ENCODE assay signal across 8 cellular contexts in the genomic region with DNA sequence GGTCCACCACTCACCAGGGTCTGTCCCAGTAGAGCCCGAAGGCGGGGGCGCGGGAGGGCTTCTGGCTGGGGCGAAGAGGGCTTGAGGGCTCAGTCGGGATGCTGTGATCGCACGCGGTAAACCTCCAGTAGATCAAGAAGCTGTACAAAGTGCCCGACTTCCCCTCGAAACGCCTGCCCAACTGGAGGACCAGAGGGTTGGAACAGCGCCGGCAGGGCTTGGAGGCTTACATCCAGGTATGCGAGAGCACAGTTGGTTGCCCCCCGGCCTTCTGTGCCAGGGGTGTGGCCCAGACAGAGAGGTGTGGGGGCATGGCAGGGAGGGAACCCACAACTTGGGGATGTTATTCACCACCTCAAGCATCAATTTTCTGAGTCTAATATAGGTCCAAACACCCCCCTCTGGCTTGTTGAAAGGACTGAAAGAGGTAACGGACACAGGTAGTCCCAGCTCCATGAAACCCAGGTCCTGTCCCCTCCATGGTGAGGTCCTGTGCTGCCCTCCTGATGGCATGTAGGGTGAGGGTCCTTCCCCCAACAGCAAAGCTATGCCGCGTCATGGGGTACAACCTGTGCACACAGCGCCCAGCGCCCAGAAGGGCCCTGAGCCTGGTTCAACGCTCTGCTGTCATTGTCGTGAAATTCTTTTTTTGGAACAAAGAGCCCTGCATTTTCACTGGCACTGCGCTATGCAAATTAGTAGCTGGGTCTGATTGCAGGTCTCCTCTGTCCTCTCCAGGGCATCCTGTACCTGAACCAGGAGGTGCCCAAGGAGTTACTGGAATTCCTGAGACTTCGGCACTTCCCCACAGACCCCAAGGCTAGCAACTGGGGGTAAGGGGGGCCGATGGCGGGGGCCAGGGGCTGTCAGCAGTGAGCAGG. TPM values are rescaled to one million over a fixed set of nuclear protein-coding genes. Genes with fewer than 3 reads are reported as not detected.
A peak's percentile ranks its signal among the peaks of the same experiment; 100 is the strongest.
DNase-seq lines count a peak whose midpoint lies in the region; ATAC-seq and TF ChIP-seq lines count a peak whose summit lies in the region.

No MANE protein-coding gene starts in this region.

- ATAC-seq in GM18511 (IDR thresholded peaks at IDR 0.05; ENCODE audit: unreplicated experiment) (peak; percentile 34), HG03342 (IDR thresholded peaks at IDR 0.05; ENCODE audit: unreplicated experiment) (peak; percentile 15), upper lobe of right lung (peak; percentile 0)

- H3K27me3 Mint-ChIP-seq in activated T-helper 1 cell treated with anti-CD3 and anti-CD28 coated beads, Interleukin-12 subunit alpha, Interleukin-12 subunit beta, Interleukin-2, Interleukin-4 antibody, amounts not matched to agents 30 ng/mL and 10 ng/mL and 1 ng/mL, durations not matched to agents 14 hours and 24 hours and 36 hours (ENCODE audit: insufficient read depth), result peaks cover 5% of the 10 kb centered on the region

- peak overlapping the region; percentile 80 for H3K4me3 Mint-ChIP-seq in activated T-helper 1 cell treated with anti-CD3 and anti-CD28 coated beads, Interleukin-12 subunit alpha, Interleukin-12 subunit beta, Interleukin-2, Interleukin-4 antibody, amounts not matched to agents 30 ng/mL and 10 ng/mL and 1 ng/mL, durations not matched to agents 14 hours and 24 hours and 36 hours

- H3K4me3 ChIP-seq in BLaER1 treated with 17β-estradiol and CSF1 and Interleukin-3, amounts not matched to agents 10 nM and 100 nM, result peak overlapping the region; percentile 58 to 95 (median 81)
- peak overlapping the region; percentile 53 for H3K4me3 ChIP-seq in upper lobe of right lung

- H3K27ac ChIP-seq in BLaER1 treated with 17β-estradiol and CSF1 and Interleukin-3, amounts not matched to agents 10 nM and 100 nM, result peak overlapping the region in 10 of 11 experiments; percentile 23 to 88 (median 74); a peak in 18 of 22 replicates
- no peak overlapping the region for H3K27ac ChIP-seq in upper lobe of right lung

- H3K36me3 ChIP-seq in BLaER1 treated with 17β-estradiol and CSF1 and Interleukin-3, amounts not matched to agents 10 nM and 100 nM, result peaks cover 36 to 41% (median 39%) of the 10 kb centered on the region in 11 experiments
- peaks cover 40% of the 10 kb centered on the region for H3K36me3 ChIP-seq in upper lobe of right lung

- DNase-seq in activated T-helper 1 cell treated with anti-CD3 and anti-CD28 coated beads, Interleukin-12 subunit alpha, Interleukin-12 subunit beta, Interleukin-2, Interleukin-4 antibody, amounts not matched to agents 30 ng/mL and 10 ng/mL and 1 ng/mL, durations not matched to agents 14 hours and 24 hours and 36 hours (ENCODE audit: low spot score), result no peak
- DNase-seq in left kidney (ENCODE audit: low read depth, low spot score) (peak; percentile 54), upper lobe of right lung (peak; percentile 71), amygdala (lab: John Stamatoyannopoulos, UW) (no peak), kidney tubule cell (ENCODE audit: low spot score) (no peak)

- peaks cover 11% of the 10 kb centered on the region for H3K36me3 Mint-ChIP-seq in activated T-helper 1 cell treated with anti-CD3 and anti-CD28 coated beads, Interleukin-12 subunit alpha, Interleukin-12 subunit beta, Interleukin-2, Interleukin-4 antibody, amounts not matched to agents 30 ng/mL and 10 ng/mL and 1 ng/mL, durations not matched to agents 14 hours and 24 hours and 36 hours (ENCODE audit: low read depth)

- H3K9me3 Mint-ChIP-seq in activated T-helper 1 cell treated with anti-CD3 and anti-CD28 coated beads, Interleukin-12 subunit alpha, Interleukin-12 subunit beta, Interleukin-2, Interleukin-4 antibody, amounts not matched to agents 30 ng/mL and 10 ng/mL and 1 ng/mL, durations not matched to agents 14 hours and 24 hours and 36 hours, result no peaks in the 10 kb centered on the region

- TF ChIP-seq CTCF in upper lobe of right lung (IDR thresholded peaks at IDR 0.05), result no peak

- peak overlapping the region; percentile 70 to 91 (median 83) for H3K9ac ChIP-seq in BLaER1 treated with 17β-estradiol and CSF1 and Interleukin-3, amounts not matched to agents 10 nM and 100 nM

- peaks cover 33 to 78% (median 55%) of the 10 kb centered on the region in 10 experiments for H3K4me1 ChIP-seq in BLaER1 treated with 17β-estradiol and CSF1 and Interleukin-3, amounts not matched to agents 10 nM and 100 nM
- peaks cover 13% of the 10 kb centered on the region for H3K4me1 ChIP-seq in upper lobe of right lung

- peak overlapping the region; percentile 86 to 100 (median 98) for H3K4me2 ChIP-seq in BLaER1 treated with 17β-estradiol and CSF1 and Interleukin-3, amounts not matched to agents 10 nM and 100 nM

- no peak overlapping the region for H3K27ac Mint-ChIP-seq in activated T-helper 1 cell treated with anti-CD3 and anti-CD28 coated beads, Interleukin-12 subunit alpha, Interleukin-12 subunit beta, Interleukin-2, Interleukin-4 antibody, amounts not matched to agents 30 ng/mL and 10 ng/mL and 1 ng/mL, durations not matched to agents 14 hours and 24 hours and 36 hours

- no peaks in the 10 kb centered on the region for H3K9me3 ChIP-seq in BLaER1 treated with 17β-estradiol and CSF1 and Interleukin-3, amounts not matched to agents 10 nM and 100 nM (replicated peaks in 1 of 11)
- H3K9me3 ChIP-seq in upper lobe of right lung, result no peaks in the 10 kb centered on the region

- peaks cover 15% of the 10 kb centered on the region for H3K4me1 Mint-ChIP-seq in activated T-helper 1 cell treated with anti-CD3 and anti-CD28 coated beads, Interleukin-12 subunit alpha, Interleukin-12 subunit beta, Interleukin-2, Interleukin-4 antibody, amounts not matched to agents 30 ng/mL and 10 ng/mL and 1 ng/mL, durations not matched to agents 14 hours and 24 hours and 36 hours (ENCODE audit: low read depth)

- H4K20me1 ChIP-seq in BLaER1 treated with 17β-estradiol and CSF1 and Interleukin-3, amounts not matched to agents 10 nM and 100 nM, result peaks cover 38 to 83% (median 50%) of the 10 kb centered on the region in 11 experiments; a peak in 21 of 22 replicates

- peaks cover 0 to 22% (median 0%) of the 10 kb centered on the region in 11 experiments; a peak in 5 of 22 replicates for H3K27me3 ChIP-seq in BLaER1 treated with 17β-estradiol and CSF1 and Interleukin-3, amounts not matched to agents 10 nM and 100 nM
- H3K27me3 ChIP-seq in upper lobe of right lung, result peaks cover 18% of the 10 kb centered on the region

- intact Hi-C loops in activated T-helper 1 cell treated with anti-CD3 and anti-CD28 coated beads, Interleukin-12 subunit alpha, Interleukin-12 subunit beta, Interleukin-2, Interleukin-4 antibody, amounts not matched to agents 30 ng/mL and 10 ng/mL and 1 ng/mL, durations not matched to agents 14 hours and 24 hours and 36 hours (cut with micrococcal nuclease), result loop anchor here (1.0 to 10.0 kb wide), 5 partner anchors 10 to 688 kb away; partner anchors contain the start of gene HERC1
- intact Hi-C loops in upper lobe of right lung (cut with DNase I), result no loop called here

RNA-seq across cellular contexts. Expression of gene SNX22, which starts 1.2 kb away (rescaled TPM):
- 0.99 and 1.1 TPM in 2 replicates for total RNA-seq in activated T-helper 1 cell treated with anti-CD3 and anti-CD28 coated beads, Interleukin-12 subunit alpha, Interleukin-12 subunit beta, Interleukin-2, Interleukin-4 antibody, amounts not matched to agents 30 ng/mL and 10 ng/mL and 1 ng/mL, durations not matched to agents 14 hours and 24 hours and 36 hours
- total RNA-seq in upper lobe of right lung, result 28.3 TPM

RNA-seq across cellular contexts. Expression of gene PPIB, which starts 10.1 kb away (rescaled TPM):
- total RNA-seq in activated T-helper 1 cell treated with anti-CD3 and anti-CD28 coated beads, Interleukin-12 subunit alpha, Interleukin-12 subunit beta, Interleukin-2, Interleukin-4 antibody, amounts not matched to agents 30 ng/mL and 10 ng/mL and 1 ng/mL, durations not matched to agents 14 hours and 24 hours and 36 hours, result 383 and 388 TPM in 2 replicates
- total RNA-seq in upper lobe of right lung, result 389 TPM

RNA-seq across cellular contexts. Expression of gene SNX1, which starts 57.0 kb away (rescaled TPM):
- total RNA-seq in activated T-helper 1 cell treated with anti-CD3 and anti-CD28 coated beads, Interleukin-12 subunit alpha, Interleukin-12 subunit beta, Interleukin-2, Interleukin-4 antibody, amounts not matched to agents 30 ng/mL and 10 ng/mL and 1 ng/mL, durations not matched to agents 14 hours and 24 hours and 36 hours, result 139 and 147 TPM in 2 replicates
- total RNA-seq in upper lobe of right lung, result 162 TPM

RNA-seq across cellular contexts. Expression of gene CIAO2A, which starts 59.1 kb away (rescaled TPM):
- 70.1 and 87.1 TPM in 2 replicates for total RNA-seq in activated T-helper 1 cell treated with anti-CD3 and anti-CD28 coated beads, Interleukin-12 subunit alpha, Interleukin-12 subunit beta, Interleukin-2, Interleukin-4 antibody, amounts not matched to agents 30 ng/mL and 10 ng/mL and 1 ng/mL, durations not matched to agents 14 hours and 24 hours and 36 hours
- total RNA-seq in upper lobe of right lung, result 54.9 TPM

Comparison
In these comparisons a context has a peak if more than half of its experiments do, and no peak if none do; other contexts are left out.
1. DNase-seq: peak in left kidney (single experiment) and upper lobe of right lung (single experiment); none in activated T-helper 1 cell treated with anti-CD3 and anti-CD28 coated beads, Interleukin-12 subunit alpha, Interleukin-12 subunit beta, Interleukin-2, Interleukin-4 antibody, amounts not matched to agents 30 ng/mL and 10 ng/mL and 1 ng/mL, durations not matched to agents 14 hours and 24 hours and 36 hours (single experiment), amygdala (0 of 56) and kidney tubule cell (single experiment).
2. RNA of gene SNX22, which starts 1.2 kb away (total RNA-seq): 28.3 TPM in upper lobe of right lung (single experiment); 0.99 to 1.1 TPM in activated T-helper 1 cell treated with anti-CD3 and anti-CD28 coated beads, Interleukin-12 subunit alpha, Interleukin-12 subunit beta, Interleukin-2, Interleukin-4 antibody, amounts not matched to agents 30 ng/mL and 10 ng/mL and 1 ng/mL, durations not matched to agents 14 hours and 24 hours and 36 hours; every median in the first group is over 10 times any median in the second.
3. Peak in every context shown above with its lines, with median percentiles within 50 percentile points of each other: ATAC-seq.